Comparison of ENCODE assay signal across 10 cellular contexts in genomic region chr12:27781680-27782079, GRCh38. TPM values are rescaled to one million over a fixed set of nuclear protein-coding genes. Genes with fewer than 3 reads are reported as not detected.
A peak's percentile ranks its signal among the peaks of the same experiment; 100 is the strongest.
DNase-seq lines count a peak whose midpoint lies in the region; TF ChIP-seq lines count a peak whose summit lies in the region.
"Had no signal": no experiment of that assay in that cellular context is flagged by ENCODE, and none has a peak within 500 bp of the region (broad histone marks: within the 10 kb centered on the region; RNA-seq: fewer than 3 reads in every experiment).

No MANE protein-coding gene starts in this region.

- H3K27ac Mint-ChIP-seq in T-helper 1 cell treated with Interleukin-12 subunit alpha and Interleukin-12 subunit beta and Interleukin-4 antibody, amounts not matched to agents 30 μg/mL and 1 μg/mL, for 36 hours: no peak overlapping the region

- H3K27ac ChIP-seq in stomach smooth muscle (ENCODE audit: low read length) (peak overlapping the region; percentile 58), Peyer's patch (peak overlapping the region in 1 of 4 donors; percentile 88)

- H3K36me3 ChIP-seq in stomach smooth muscle (ENCODE audit: control insufficient read depth in 2 of 2, insufficient read depth in 2 of 2, low read length in 2 of 2): no peaks in the 10 kb centered on the region
- no peaks in the 10 kb centered on the region for H3K36me3 ChIP-seq in Peyer's patch

- peaks cover 23% of the 10 kb centered on the region for H3K36me3 Mint-ChIP-seq in T-helper 1 cell treated with Interleukin-12 subunit alpha and Interleukin-12 subunit beta and Interleukin-4 antibody, amounts not matched to agents 30 μg/mL and 1 μg/mL, for 36 hours (ENCODE audit: low read depth)

- TF ChIP-seq CTCF in WI38 (IDR thresholded peaks at IDR 0.05; ENCODE audit: low read depth, low read length) (no peak), foreskin fibroblast (IDR thresholded peaks at IDR 0.05; ENCODE audit: low read depth, low read length) (no peak), Peyer's patch (IDR thresholded peaks at IDR 0.05) (no peak)

- H3K27me3 ChIP-seq in stomach smooth muscle (ENCODE audit: control insufficient read depth in 1 of 2, insufficient read depth in 2 of 2, low read length in 2 of 2): no peaks in the 10 kb centered on the region
- no peaks in the 10 kb centered on the region for H3K27me3 ChIP-seq in Peyer's patch

- H3K9me3 ChIP-seq in stomach smooth muscle (ENCODE audit: control insufficient read depth in 2 of 2, low read length in 2 of 2): no peaks in the 10 kb centered on the region
- H3K9me3 ChIP-seq in Peyer's patch: no peaks in the 10 kb centered on the region

- H3K4me3 Mint-ChIP-seq in T-helper 1 cell treated with Interleukin-12 subunit alpha and Interleukin-12 subunit beta and Interleukin-4 antibody, amounts not matched to agents 30 μg/mL and 1 μg/mL, for 36 hours: peak overlapping the region; percentile 76

- H3K4me3 ChIP-seq in WI38 (ENCODE audit: low read depth, low read length) (peak overlapping the region; percentile 85), foreskin fibroblast (ENCODE audit: low read depth in 1 of 2, low read length in 2 of 2) (peak overlapping the region; percentile 54 to 90), stomach smooth muscle (ENCODE audit: low read length in 2 of 2) (peak overlapping the region; percentile 94 to 98), Peyer's patch (peak overlapping the region in 2 of 4 donors; percentile 66 to 89)

- H3K4me1 ChIP-seq in stomach smooth muscle (ENCODE audit: control insufficient read depth, insufficient read depth, low read length) (peaks cover 24% of the 10 kb centered on the region), Peyer's patch (peaks cover 0 to 18% (median 0%) of the 10 kb centered on the region in 4 donors)

- H3K9me3 Mint-ChIP-seq in T-helper 1 cell treated with Interleukin-12 subunit alpha and Interleukin-12 subunit beta and Interleukin-4 antibody, amounts not matched to agents 30 μg/mL and 1 μg/mL, for 36 hours: no peaks in the 10 kb centered on the region

- TF ChIP-seq POLR2A in Peyer's patch (IDR thresholded peaks at IDR 0.05): no peak

- in situ Hi-C loops in ACHN (cut with HindIII; ENCODE audit: low pct_ligation_motif_present, low pct_unique_long_range_greater_than_20kb, low sequenced_read_pairs): no loop called here

- peaks cover 38% of the 10 kb centered on the region for H3K4me1 Mint-ChIP-seq in T-helper 1 cell treated with Interleukin-12 subunit alpha and Interleukin-12 subunit beta and Interleukin-4 antibody, amounts not matched to agents 30 μg/mL and 1 μg/mL, for 36 hours (ENCODE audit: low read depth)

- H3K9ac ChIP-seq in stomach smooth muscle (ENCODE audit: low read length in 2 of 2): peak overlapping the region; percentile 21 to 98

- DNase-seq in T-helper 1 cell (no peak), foreskin fibroblast (peak; percentile 7 to 39), cerebellum (ENCODE audit: low spot score) (no peak), Peyer's patch (no peak), ACHN (no peak)
- DNase-seq: kidney had no signal

- peaks cover 19% of the 10 kb centered on the region for H3K27me3 Mint-ChIP-seq in T-helper 1 cell treated with Interleukin-12 subunit alpha and Interleukin-12 subunit beta and Interleukin-4 antibody, amounts not matched to agents 30 μg/mL and 1 μg/mL, for 36 hours (ENCODE audit: low read depth)

RNA-seq across cellular contexts. Expression of gene MANSC4, which starts 1.6 kb away (rescaled TPM):
- total RNA-seq in cerebellum: 0.27 TPM
- not detected for total RNA-seq in Peyer's patch
- total RNA-seq: kidney, ureter had no signal

RNA-seq across cellular contexts. Expression of gene KLHL42, which starts 1.6 kb away (rescaled TPM):
- total RNA-seq in cerebellum: 59.2 TPM
- 10 to 100 TPM; 16.5 to 30.4 (median 23.9) TPM for total RNA-seq in Peyer's patch

Comparison
In these comparisons a context has a peak if more than half of its experiments do, and no peak if none do; other contexts are left out.
1. DNase-seq: peak in foreskin fibroblast (2 of 2); none in T-helper 1 cell (0 of 5), cerebellum (single experiment), Peyer's patch (0 of 3) and ACHN (single experiment).